8 cellular contexts compared by ENCODE assay signal in genomic region chr7:100247152-100247757, GRCh38. TPM values are rescaled to one million over a fixed set of nuclear protein-coding genes. Genes with fewer than 3 reads are reported as not detected.
DNase-seq lines count a peak whose midpoint lies in the region; ATAC-seq and TF ChIP-seq lines count a peak whose summit lies in the region.

No MANE protein-coding gene starts in this region.

- peak overlapping the region; percentile 52 for H3K18ac ChIP-seq in mesendoderm (ENCODE audit: low read length)

- no peak overlapping the region for H4K5ac ChIP-seq in mesendoderm (ENCODE audit: low read length)

- no peaks in the 10 kb centered on the region for H3K79me2 ChIP-seq in mesendoderm (ENCODE audit: control insufficient read depth, insufficient read depth, low read length)

- TF ChIP-seq CTCF in astrocyte of the cerebellum (IDR thresholded peaks at IDR 0.05; ENCODE audit: low read depth, low read length, missing control alignments) = no peak

- in situ Hi-C loops in astrocyte of the cerebellum (cut with HindIII; ENCODE audit: low sequenced_read_pairs) = no loop called here

- H3K4me1 ChIP-seq in mesendoderm (ENCODE audit: control insufficient read depth, low read depth, low read length) = peaks cover 2% of the 10 kb centered on the region

- no peak overlapping the region for H3K4ac ChIP-seq in mesendoderm (ENCODE audit: low read depth, low read length)

- H4K8ac ChIP-seq in mesendoderm (ENCODE audit: low read depth, low read length) = no peak overlapping the region

- H2BK15ac ChIP-seq in mesendoderm (replicated peaks; ENCODE audit: low read depth) = no peak overlapping the region

- H2BK120ac ChIP-seq in mesendoderm (ENCODE audit: low read depth, low read length) = no peak overlapping the region

- no peak overlapping the region for H3K23ac ChIP-seq in mesendoderm (ENCODE audit: low read length)

- peak overlapping the region; percentile 20 for H2BK5ac ChIP-seq in mesendoderm (ENCODE audit: low read length)

- no peaks in the 10 kb centered on the region for H3K27me3 ChIP-seq in mesendoderm (ENCODE audit: insufficient read depth, low read length, poor library complexity)

- no CpG with 5 or more reads among the region's 11 CpGs for WGBS in mesendoderm (ENCODE audit: extremely low coverage, insufficient coverage, low lambda C conversion rate)

- no peaks in the 10 kb centered on the region for H3K36me3 ChIP-seq in mesendoderm (ENCODE audit: control insufficient read depth, insufficient read depth, low read length)

- H3K79me1 ChIP-seq in mesendoderm (ENCODE audit: low read length) = peaks cover 2% of the 10 kb centered on the region

- ATAC-seq in GM21381 (IDR thresholded peaks at IDR 0.05; ENCODE audit: unreplicated experiment) = no peak
- ATAC-seq in HG03175 (IDR thresholded peaks at IDR 0.05; ENCODE audit: unreplicated experiment) = no peak
- ATAC-seq in HG02981 (IDR thresholded peaks at IDR 0.05; ENCODE audit: unreplicated experiment) = no peak

- H2AK5ac ChIP-seq in mesendoderm (ENCODE audit: low read length) = no peak overlapping the region

- H3K4me3 ChIP-seq in astrocyte of the cerebellum (ENCODE audit: low read depth, low read length) (no peak overlapping the region), mesendoderm (ENCODE audit: low read length) (no peak overlapping the region)

- peak overlapping the region; percentile 54 for H3K56ac ChIP-seq in mesendoderm (ENCODE audit: low read length)

- DNase-seq in DMS79 (lab: John Stamatoyannopoulos, UW) (peak; percentile 93), NCI-H187 (lab: John Stamatoyannopoulos, UW) (peak; percentile 35 to 69), astrocyte of the cerebellum (ENCODE audit: low read depth) (peak; percentile 57), mesendoderm (peak; percentile 95)
- DNase-seq in stimulated activated naive CD4-positive, alpha-beta T cell (lab: John Stamatoyannopoulos, UW) = no peak

- no peak overlapping the region for H3K9ac ChIP-seq in mesendoderm (ENCODE audit: low read length)

- no peak overlapping the region for H3K4me2 ChIP-seq in mesendoderm (ENCODE audit: low read length)

- peak overlapping the region; percentile 23 for H3K27ac ChIP-seq in mesendoderm (ENCODE audit: low read depth, low read length)

RNA-seq across cellular contexts. Expression of gene PVRIG, which starts 27.5 kb away (rescaled TPM):
- not detected for polyA plus RNA-seq in mesendoderm (2013, experiment 1 of 2)
- polyA plus RNA-seq in mesendoderm (2013, experiment 2 of 2) = not detected

Comparison
In these comparisons a context has a peak if more than half of its experiments do, and no peak if none do; other contexts are left out.
1. DNase-seq: peak in DMS79 (single experiment), NCI-H187 (2 of 2), astrocyte of the cerebellum (single experiment) and mesendoderm (single experiment); none in stimulated activated naive CD4-positive, alpha-beta T cell (0 of 6).